ENCODE assay signal across 18 cellular contexts in the genomic region with DNA sequence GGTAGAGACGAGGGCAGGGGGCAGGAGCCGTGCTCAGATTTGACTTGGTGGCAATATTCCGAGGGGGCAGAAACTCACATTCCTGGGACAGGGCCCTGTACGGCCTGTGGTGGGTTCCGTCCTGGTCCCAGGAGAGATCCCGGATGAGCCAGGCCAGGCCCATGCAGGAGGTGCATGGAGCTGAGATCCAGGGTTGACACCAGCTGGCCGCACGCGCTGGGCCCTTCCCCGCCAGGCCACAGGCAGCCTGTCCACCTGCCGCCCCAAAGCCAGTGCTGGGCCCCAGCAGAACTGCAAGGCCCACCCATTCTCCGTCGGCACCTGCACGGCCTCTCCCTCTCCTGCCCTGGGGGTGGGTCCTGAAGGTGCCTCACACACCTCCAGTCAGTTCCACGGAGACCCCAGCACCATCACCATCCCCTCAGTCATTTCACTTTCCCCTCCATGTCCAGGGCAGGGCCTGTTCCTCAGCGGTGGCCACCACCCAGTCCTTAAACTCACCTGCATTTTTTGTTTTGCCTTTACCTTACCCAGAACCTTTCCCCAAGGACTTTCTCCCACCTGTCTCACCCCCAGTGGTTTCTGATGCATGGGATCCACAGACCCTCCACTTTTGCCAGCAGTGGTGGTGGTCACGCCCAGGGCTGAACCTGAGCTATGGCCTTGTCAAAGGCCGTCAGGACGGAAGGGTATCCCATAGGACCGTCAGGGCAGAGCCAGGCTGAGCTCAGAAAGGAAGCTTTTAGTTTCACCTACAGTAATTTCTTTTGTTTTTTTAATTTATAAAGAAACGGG. TPM values are rescaled to one million over a fixed set of nuclear protein-coding genes. Genes with fewer than 3 reads are reported as not detected.
"Had no signal": no experiment of that assay in that cellular context is flagged by ENCODE, and none has a peak within 500 bp of the region (broad histone marks: within the 10 kb centered on the region; RNA-seq: fewer than 3 reads in every experiment).

No MANE protein-coding gene starts in this region.

- H3K27me3 ChIP-seq: heart right ventricle, SJCRH30 had no signal

- H3K27ac ChIP-seq: heart right ventricle, left ventricle myocardium inferior, psoas muscle, SJCRH30 had no signal

- H3K4me1 ChIP-seq: heart right ventricle, left ventricle myocardium inferior, psoas muscle had no signal

- H3K4me3 ChIP-seq: heart right ventricle, left ventricle myocardium inferior, psoas muscle, SJCRH30 had no signal

- H3K27me3 Mint-ChIP-seq: naive thymus-derived CD4-positive, alpha-beta T cell had no signal

- DNase-seq: activated CD4-positive, alpha-beta T cell treated with anti-CD3 and anti-CD28 coated beads for 48 hours; activated gamma-delta T cell; caudate nucleus; effector memory CD4-positive, alpha-beta T cell; heart right ventricle; left ventricle myocardium inferior; midbrain; naive thymus-derived CD4-positive, alpha-beta T cell; nucleus accumbens; stimulated activated CD4-positive, alpha-beta T cell treated with anti-CD3 and anti-CD28 coated beads, Interleukin-2, amount 100 ng/mL, for 24 hours; stimulated activated naive CD4-positive, alpha-beta T cell had no signal

- ATAC-seq: heart right ventricle; naive thymus-derived CD4-positive, alpha-beta T cell; sciatic nerve had no signal

- H3K36me3 ChIP-seq: SJCRH30 had no signal

- FAIRE-seq: frontal cortex, islet of Langerhans had no signal

- H3K4me3 Mint-ChIP-seq: naive thymus-derived CD4-positive, alpha-beta T cell had no signal

RNA-seq across cellular contexts. Expression of a gene that starts 25.1 kb away (rescaled TPM):
- total RNA-seq: activated CD8-positive, alpha-beta memory T cell treated with anti-CD3 and anti-CD28 coated beads for 36 hours; left ventricle myocardium inferior; naive thymus-derived CD4-positive, alpha-beta T cell had no signal

RNA-seq across cellular contexts. Expression of a gene that starts 53.9 kb away (rescaled TPM):
- total RNA-seq: activated CD8-positive, alpha-beta memory T cell treated with anti-CD3 and anti-CD28 coated beads for 36 hours; frontal cortex; left ventricle myocardium inferior; psoas muscle; SJCRH30; urinary bladder had no signal
